18 cellular contexts compared by ENCODE assay signal in genomic region chr6:121830759-121831158, GRCh38.
A peak's percentile ranks its signal among the peaks of the same experiment; 100 is the strongest.
DNase-seq lines count a peak whose midpoint lies in the region; ATAC-seq and TF ChIP-seq lines count a peak whose summit lies in the region.
"Had no signal": no experiment of that assay in that cellular context is flagged by ENCODE, and none has a peak within 500 bp of the region (broad histone marks: within the 10 kb centered on the region; RNA-seq: fewer than 3 reads in every experiment).

No MANE protein-coding gene starts in this region.

- POLR2A ChIA-PET in PC-9 (lab: Charles Lee; ENCODE audit: unreplicated experiment) = no interaction called here
- POLR2A ChIA-PET in CD8-positive, alpha-beta T cell (lab: Charles Lee) = no interaction called here

- H3K9me2 ChIP-seq in PC-9 (ENCODE audit: insufficient read depth) = no peaks in the 10 kb centered on the region

- H3K4me3 ChIP-seq in AG10803 (ENCODE audit: low read length) (no peak overlapping the region), PC-9 (no peak overlapping the region), heart left ventricle (no peak overlapping the region), neural progenitor cell (no peak overlapping the region)
- H3K4me3 ChIP-seq in CD8-positive, alpha-beta T cell (ENCODE audit: low read depth, low read length) = no peak overlapping the region
- H3K4me3 ChIP-seq: GM12878, Peyer's patch had no signal

- intact Hi-C loops in PC-9 (cut with micrococcal nuclease; ENCODE audit: unreplicated experiment) = no loop called here
- intact Hi-C loops in heart left ventricle (cut with DNase I) = loop anchor here in 2 of 10 donors (10.0 kb wide), 2 partner anchors 166 to 246 kb away; no protein-coding TSS in a partner anchor
- intact Hi-C loops in CD8-positive, alpha-beta T cell (cut with DNase I, micrococcal nuclease) = no loop called here

- H3K9me3 Mint-ChIP-seq in neural progenitor cell = peaks cover 4% of the 10 kb centered on the region
- H3K9me3 Mint-ChIP-seq in CD8-positive, alpha-beta T cell = no peaks in the 10 kb centered on the region

- H3K27ac Mint-ChIP-seq in neural progenitor cell = peak overlapping the region; percentile 2
- H3K27ac Mint-ChIP-seq in CD8-positive, alpha-beta T cell = no peak overlapping the region

- H3K27me3 ChIP-seq in PC-9 (ENCODE audit: insufficient read depth, low read depth) (no peaks in the 10 kb centered on the region), heart left ventricle (no peaks in the 10 kb centered on the region), neural progenitor cell (no peaks in the 10 kb centered on the region), foreskin keratinocyte (no peaks in the 10 kb centered on the region)
- H3K27me3 ChIP-seq in CD8-positive, alpha-beta T cell (ENCODE audit: insufficient read depth, low read length) = no peaks in the 10 kb centered on the region
- H3K27me3 ChIP-seq: Peyer's patch had no signal

- peaks cover 3% of the 10 kb centered on the region for H3K4me1 Mint-ChIP-seq in neural progenitor cell
- H3K4me1 Mint-ChIP-seq in CD8-positive, alpha-beta T cell (ENCODE audit: low read depth) = no peaks in the 10 kb centered on the region
- H3K4me1 Mint-ChIP-seq: CD14-positive monocyte had no signal

- H3K4me2 ChIP-seq in PC-9 = no peak overlapping the region
- H3K4me2 ChIP-seq in neural progenitor cell = no peak overlapping the region

- BruUV-seq in PC-9 (replicated peaks; lab: Mats Ljungman, UMichigan) = no TSS peak

- no peaks in the 10 kb centered on the region for H3K79me2 ChIP-seq in PC-9 (ENCODE audit: low read depth)
- no peaks in the 10 kb centered on the region for H3K79me2 ChIP-seq in neural progenitor cell (ENCODE audit: low read depth)

- 0 out of 2 replicates have a peak overlapping the region, but pooled peaks have one; percentile 14 for H2AFZ ChIP-seq in PC-9
- H2AFZ ChIP-seq in neural progenitor cell (replicated peaks) = peak overlapping the region; percentile 8

- H3F3A ChIP-seq in PC-9 (ENCODE audit: insufficient read depth, low read depth) (no peaks in the 10 kb centered on the region; the same call in 1 of the 2 replicates), neural progenitor cell (ENCODE audit: low read depth) (no peaks in the 10 kb centered on the region)

- no peaks in the 10 kb centered on the region for H4K20me1 ChIP-seq in PC-9 (ENCODE audit: insufficient read depth)
- H4K20me1 ChIP-seq in neural progenitor cell (ENCODE audit: low read depth) = no peaks in the 10 kb centered on the region

- peaks cover 16% of the 10 kb centered on the region for H3K9me3 ChIP-seq in PC-9 (ENCODE audit: insufficient read depth, low read depth)
- H3K9me3 ChIP-seq in heart left ventricle = no peaks in the 10 kb centered on the region
- H3K9me3 ChIP-seq in neural progenitor cell (ENCODE audit: low read depth) = no peaks in the 10 kb centered on the region
- no peaks in the 10 kb centered on the region for H3K9me3 ChIP-seq in CD8-positive, alpha-beta T cell (ENCODE audit: low read length)
- H3K9me3 ChIP-seq: Caco-2, Peyer's patch had no signal

- no peak overlapping the region for H3K9ac ChIP-seq in neural progenitor cell

- H3K27ac ChIP-seq in PC-9 = no peak overlapping the region
- peak overlapping the region in 6 of 12 donors; percentile 23 to 59 (median 34) for H3K27ac ChIP-seq in heart left ventricle
- no peak overlapping the region for H3K27ac ChIP-seq in neural progenitor cell
- no peak overlapping the region for H3K27ac ChIP-seq in foreskin keratinocyte
- H3K27ac ChIP-seq in CD8-positive, alpha-beta T cell (ENCODE audit: low read depth, low read length) = no peak overlapping the region
- H3K27ac ChIP-seq: Peyer's patch had no signal

- no peak for TF ChIP-seq CTCF in AG10803 (conservative IDR thresholded peaks at IDR 0.05; ENCODE audit: low read length)
- TF ChIP-seq CTCF in PC-9 (conservative IDR thresholded peaks at IDR 0.05) = no peak
- no peak for TF ChIP-seq CTCF in heart left ventricle (IDR thresholded peaks at IDR 0.05)
- no peak for TF ChIP-seq CTCF in neural progenitor cell (IDR thresholded peaks at IDR 0.05)
- no peak for TF ChIP-seq CTCF in foreskin keratinocyte (conservative IDR thresholded peaks at IDR 0.05)
- no peak for TF ChIP-seq CTCF in CD8-positive, alpha-beta T cell (IDR thresholded peaks at IDR 0.05)

- H3K36me3 ChIP-seq in PC-9 (ENCODE audit: low read depth) (no peaks in the 10 kb centered on the region), heart left ventricle (no peaks in the 10 kb centered on the region), neural progenitor cell (no peaks in the 10 kb centered on the region)
- H3K36me3 ChIP-seq in CD8-positive, alpha-beta T cell (ENCODE audit: insufficient read depth, low read length) = no peaks in the 10 kb centered on the region
- H3K36me3 ChIP-seq: Peyer's patch had no signal

- ATAC-seq in heart left ventricle (peak in 3 of 4 donors; percentile 47 to 68 (median 56)), foreskin keratinocyte (no peak)
- no peak for ATAC-seq in CD8-positive, alpha-beta T cell
- ATAC-seq: GM12878 had no signal

- TF ChIP-seq POLR2A in heart left ventricle (IDR thresholded peaks at IDR 0.05) = no peak

- no peaks in the 10 kb centered on the region for H3K4me1 ChIP-seq in PC-9 (replicated peaks; ENCODE audit: insufficient read depth)
- H3K4me1 ChIP-seq in heart left ventricle = peaks cover 0 to 27% (median 8%) of the 10 kb centered on the region in 12 donors
- H3K4me1 ChIP-seq in neural progenitor cell = peaks cover 2% of the 10 kb centered on the region
- H3K4me1 ChIP-seq in foreskin keratinocyte = peaks cover 9% of the 10 kb centered on the region
- H3K4me1 ChIP-seq in CD8-positive, alpha-beta T cell (ENCODE audit: insufficient read depth, low read length) = no peaks in the 10 kb centered on the region
- H3K4me1 ChIP-seq: Caco-2, Peyer's patch had no signal

- WGBS in heart left ventricle, 4 donors = 6 to 25% (median 17%) methylated on average over 1 of the region's 1 CpG

- H3K27me3 Mint-ChIP-seq in neural progenitor cell (ENCODE audit: insufficient read depth, low read depth) = no peaks in the 10 kb centered on the region
- no peaks in the 10 kb centered on the region for H3K27me3 Mint-ChIP-seq in CD8-positive, alpha-beta T cell (ENCODE audit: low read depth)

- H3K36me3 Mint-ChIP-seq in neural progenitor cell = no peaks in the 10 kb centered on the region
- no peaks in the 10 kb centered on the region for H3K36me3 Mint-ChIP-seq in CD8-positive, alpha-beta T cell
- H3K36me3 Mint-ChIP-seq: CD14-positive monocyte had no signal

- DNase-seq in AG10803 (ENCODE audit: low read depth) (peak; percentile 78), PC-9 (peak in 1 of 2 experiments; percentile 21), heart left ventricle (peak in 1 of 5 donors; percentile 28), neural progenitor cell (ENCODE audit: low spot score) (no peak), NCI-H1930 (lab: John Stamatoyannopoulos, UW) (no peak), foreskin keratinocyte (no peak), germinal center (ENCODE audit: low spot score) (no peak)
- no peak for DNase-seq in CD8-positive, alpha-beta T cell
- DNase-seq: Caco-2, DMS53, IMR-90, Kasumi-1, NCI-H1417 treated with DMSO at 0.1 percent for 48 hours, NCI-H2081, NCI-H510A treated with DMSO at 0.1 percent for 48 hours, Peyer's patch had no signal

- CTCF ChIA-PET in PC-9 (lab: Charles Lee) = no interaction called here
- CTCF ChIA-PET in CD8-positive, alpha-beta T cell (lab: Charles Lee) = no interaction called here

- H3K4me3 Mint-ChIP-seq in neural progenitor cell = no peak overlapping the region
- H3K4me3 Mint-ChIP-seq in CD8-positive, alpha-beta T cell = no peak overlapping the region
- H3K4me3 Mint-ChIP-seq: CD14-positive monocyte had no signal

Comparison
In these comparisons a context has a peak if more than half of its experiments do, and no peak if none do; other contexts are left out.
1. ATAC-seq: peak in heart left ventricle (3 of 4); none in foreskin keratinocyte (single experiment) and CD8-positive, alpha-beta T cell (single experiment).